2 cellular contexts compared by ENCODE assay signal in genomic region chr16:1154887-1155331, GRCh38.
TF ChIP-seq lines count a peak whose summit lies in the region.

No MANE protein-coding gene starts in this region.

TF ChIP-seq in endothelial cell of umbilical vein, 7 proteins besides CTCF, POLR2A, EP300 and RAD21:
- TF ChIP-seq FOS (IDR thresholded peaks at IDR 0.05; ENCODE audit: borderline replicate concordance, insufficient read depth, low read length): no peak
- TF ChIP-seq MYC (IDR thresholded peaks at IDR 0.05; ENCODE audit: low read depth, low read length): no peak
- peak; percentile 9 for TF ChIP-seq EZH2 (IDR thresholded peaks at IDR 0.05; ENCODE audit: borderline replicate concordance, low read depth, low read length, severe bottlenecking)
- TF ChIP-seq GATA2 (IDR thresholded peaks at IDR 0.05; ENCODE audit: insufficient read depth, insufficient read length, low read depth, low read length): no peak
TF ChIP-seq in endothelial cell of umbilical vein: peak in this region for 1.

TF ChIP-seq in neural cell, 6 proteins besides CTCF, POLR2A, EP300 and RAD21:
- TF ChIP-seq, protein P1, sequence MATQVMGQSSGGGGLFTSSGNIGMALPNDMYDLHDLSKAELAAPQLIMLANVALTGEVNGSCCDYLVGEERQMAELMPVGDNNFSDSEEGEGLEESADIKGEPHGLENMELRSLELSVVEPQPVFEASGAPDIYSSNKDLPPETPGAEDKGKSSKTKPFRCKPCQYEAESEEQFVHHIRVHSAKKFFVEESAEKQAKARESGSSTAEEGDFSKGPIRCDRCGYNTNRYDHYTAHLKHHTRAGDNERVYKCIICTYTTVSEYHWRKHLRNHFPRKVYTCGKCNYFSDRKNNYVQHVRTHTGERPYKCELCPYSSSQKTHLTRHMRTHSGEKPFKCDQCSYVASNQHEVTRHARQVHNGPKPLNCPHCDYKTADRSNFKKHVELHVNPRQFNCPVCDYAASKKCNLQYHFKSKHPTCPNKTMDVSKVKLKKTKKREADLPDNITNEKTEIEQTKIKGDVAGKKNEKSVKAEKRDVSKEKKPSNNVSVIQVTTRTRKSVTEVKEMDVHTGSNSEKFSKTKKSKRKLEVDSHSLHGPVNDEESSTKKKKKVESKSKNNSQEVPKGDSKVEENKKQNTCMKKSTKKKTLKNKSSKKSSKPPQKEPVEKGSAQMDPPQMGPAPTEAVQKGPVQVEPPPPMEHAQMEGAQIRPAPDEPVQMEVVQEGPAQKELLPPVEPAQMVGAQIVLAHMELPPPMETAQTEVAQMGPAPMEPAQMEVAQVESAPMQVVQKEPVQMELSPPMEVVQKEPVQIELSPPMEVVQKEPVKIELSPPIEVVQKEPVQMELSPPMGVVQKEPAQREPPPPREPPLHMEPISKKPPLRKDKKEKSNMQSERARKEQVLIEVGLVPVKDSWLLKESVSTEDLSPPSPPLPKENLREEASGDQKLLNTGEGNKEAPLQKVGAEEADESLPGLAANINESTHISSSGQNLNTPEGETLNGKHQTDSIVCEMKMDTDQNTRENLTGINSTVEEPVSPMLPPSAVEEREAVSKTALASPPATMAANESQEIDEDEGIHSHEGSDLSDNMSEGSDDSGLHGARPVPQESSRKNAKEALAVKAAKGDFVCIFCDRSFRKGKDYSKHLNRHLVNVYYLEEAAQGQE (IDR thresholded peaks at IDR 0.05; ENCODE audit: borderline replicate concordance): no peak
- TF ChIP-seq EZH2 (IDR thresholded peaks at IDR 0.05; ENCODE audit: borderline replicate concordance, insufficient read depth, low read length, poor library complexity, severe bottlenecking): no peak
- TF ChIP-seq TAF1 (IDR thresholded peaks at IDR 0.05; ENCODE audit: low read depth): no peak
- no peak for TF ChIP-seq MXI1 (conservative IDR thresholded peaks at IDR 0.05; ENCODE audit: poor library complexity, severe bottlenecking)
- TF ChIP-seq SMC3 (conservative IDR thresholded peaks at IDR 0.05; ENCODE audit: poor library complexity): no peak
- TF ChIP-seq POLR2AphosphoS5 (IDR thresholded peaks at IDR 0.05): no peak
